In the genomic region with DNA sequence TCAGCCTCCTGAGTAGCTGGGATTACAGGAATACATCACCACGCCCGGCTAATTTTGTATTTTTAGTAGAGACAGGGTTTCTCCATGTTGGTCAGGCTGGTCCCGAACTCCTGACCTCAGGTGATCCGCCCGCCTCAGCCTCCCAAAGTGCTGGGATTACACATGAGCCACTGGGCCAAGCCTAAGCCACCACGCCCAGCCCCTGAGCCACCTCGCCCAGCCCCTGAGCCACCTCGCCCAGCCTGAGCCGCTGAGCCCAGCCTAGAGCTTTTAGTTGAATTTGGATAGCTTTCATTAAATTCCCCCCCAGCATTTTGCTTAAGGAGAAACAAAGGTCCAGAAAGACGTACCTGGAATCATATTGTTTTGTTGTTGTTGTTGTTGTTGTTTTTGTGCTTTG, we compare ENCODE assay signal across 1 cellular context. TPM values are rescaled to one million over a fixed set of nuclear protein-coding genes. Genes with fewer than 3 reads are reported as not detected.
"Had no signal": no experiment of that assay in that cellular context is flagged by ENCODE, and none has a peak within 500 bp of the region (broad histone marks: within the 10 kb centered on the region; RNA-seq: fewer than 3 reads in every experiment).

No MANE protein-coding gene starts in this region.

RNA-seq across cellular contexts. Expression of a gene that starts 29.2 kb away (rescaled TPM):
- total RNA-seq: mononuclear cell had no signal
